Comparison of ENCODE assay signal across 8 cellular contexts in genomic region chrX:46447384-46447783, GRCh38.
DNase-seq lines count a peak whose midpoint lies in the region; ATAC-seq and TF ChIP-seq lines count a peak whose summit lies in the region.

No MANE protein-coding gene starts in this region.

- peaks cover 11% of the 10 kb centered on the region for H3K4me1 Mint-ChIP-seq in Calu3 (ENCODE audit: low read depth, unreplicated experiment)

- H3K27me3 Mint-ChIP-seq in Calu3 (ENCODE audit: unreplicated experiment), result no peaks in the 10 kb centered on the region

- H3K4me1 ChIP-seq in adipocyte (ENCODE audit: control insufficient read depth, insufficient read depth, low read length) (peaks cover 11% of the 10 kb centered on the region), thymus (ENCODE audit: control insufficient read depth, insufficient read depth, low read length) (peaks cover 4% of the 10 kb centered on the region)

- H3K27ac Mint-ChIP-seq in Calu3 (ENCODE audit: unreplicated experiment), result peak overlapping the region; percentile 92

- peaks cover 43% of the 10 kb centered on the region for H3K36me3 Mint-ChIP-seq in Calu3 (ENCODE audit: insufficient read depth, unreplicated experiment)

- H3K4me3 ChIP-seq in adipocyte (ENCODE audit: low read length) (peak overlapping the region; percentile 89), thymus (ENCODE audit: low read length) (peak overlapping the region; percentile 65)

- no peak for TF ChIP-seq CTCF in Calu3 (IDR thresholded peaks at IDR 0.05; ENCODE audit: unreplicated experiment)
- no peak for TF ChIP-seq CTCF in GM10248 (IDR thresholded peaks at IDR 0.05; ENCODE audit: control extremely low read depth, extremely low read depth, low read depth, missing control alignments)

- CTCF ChIA-PET in Calu3 (lab: Charles Lee) (no interaction called here), GM10248 (lab: Yijun Ruan, JAX) (no interaction called here)

- no TSS peak for BruUV-seq in Calu3 (replicated peaks; lab: Mats Ljungman, UMichigan)

- peak; percentile 32 for ATAC-seq in HG03039 (IDR thresholded peaks at IDR 0.05; ENCODE audit: unreplicated experiment)
- no peak for ATAC-seq in GM18870 (IDR thresholded peaks at IDR 0.05; ENCODE audit: unreplicated experiment)

- H3K9me3 Mint-ChIP-seq in Calu3 (ENCODE audit: low read depth, unreplicated experiment), result no peaks in the 10 kb centered on the region

- POLR2A ChIA-PET in GM10248 (lab: Yijun Ruan, JAX), result no interaction called here

- H3K9ac ChIP-seq in adipocyte (ENCODE audit: low read length), result peak overlapping the region; percentile 91

- intact Hi-C loops in Calu3 (cut with micrococcal nuclease; ENCODE audit: unreplicated experiment), result no loop called here

- H3K9me3 ChIP-seq in adipocyte (ENCODE audit: control insufficient read depth, low read length) (peaks cover 4% of the 10 kb centered on the region), thymus (ENCODE audit: control insufficient read depth) (no peaks in the 10 kb centered on the region)

- H3K36me3 ChIP-seq in adipocyte (ENCODE audit: control insufficient read depth, insufficient read depth, low read length, severe bottlenecking) (peaks cover 25% of the 10 kb centered on the region), thymus (ENCODE audit: control insufficient read depth, insufficient read depth) (no peaks in the 10 kb centered on the region)

- H3K4me3 Mint-ChIP-seq in Calu3 (ENCODE audit: low read depth, unreplicated experiment), result peak overlapping the region; percentile 94

- WGBS in thymus, result under 1% methylated on average over 16 of the region's 16 CpGs

- DNase-seq in Calu3 (no peak), adipocyte (ENCODE audit: low read depth) (peak; percentile 53), left kidney (ENCODE audit: low read depth, low spot score) (peak; percentile 18), occipital lobe (lab: John Stamatoyannopoulos, UW) (no peak), GM10248 (ENCODE audit: extremely low spot score) (no peak)

- H3K27ac ChIP-seq in thymus (ENCODE audit: low read depth), result peak overlapping the region; percentile 52

- H3K27me3 ChIP-seq in adipocyte (replicated peaks; ENCODE audit: control insufficient read depth, insufficient read depth, low read length) (peaks cover under 1% of the 10 kb centered on the region), thymus (ENCODE audit: control insufficient read depth, insufficient read depth) (no peaks in the 10 kb centered on the region)

Comparison
In these comparisons a context has a peak if more than half of its experiments do, and no peak if none do; other contexts are left out.
1. DNase-seq: peak in adipocyte (single experiment) and left kidney (single experiment); none in Calu3 (single experiment), occipital lobe (single experiment) and GM10248 (single experiment).